ENCODE assay signal across 21 cellular contexts in genomic region chr10:11131112-11131639, GRCh38.
DNase-seq lines count a peak whose midpoint lies in the region; ATAC-seq, FAIRE-seq and TF ChIP-seq lines count a peak whose summit lies in the region.
"Had no signal": no experiment of that assay in that cellular context is flagged by ENCODE, and none has a peak within 500 bp of the region (broad histone marks: within the 10 kb centered on the region; RNA-seq: fewer than 3 reads in every experiment).

No MANE protein-coding gene starts in this region.

- no peaks in the 10 kb centered on the region for H3F3A ChIP-seq in Loucy (ENCODE audit: low read depth)

- no TSS peak for BruUV-seq in OCI-LY7 (replicated peaks; lab: Mats Ljungman, UMichigan)

- H3K27me3 Mint-ChIP-seq in endothelial cell (ENCODE audit: unreplicated experiment): no peaks in the 10 kb centered on the region
- H3K27me3 Mint-ChIP-seq: CD4-positive, alpha-beta memory T cell; IgD-negative memory B cell had no signal

- H3K4me3 ChIP-seq in Loucy (ENCODE audit: low read length, poor library complexity, severe bottlenecking): no peak overlapping the region
- H3K4me3 ChIP-seq in bronchial epithelial cell (ENCODE audit: low read depth, low read length): no peak overlapping the region
- H3K4me3 ChIP-seq in mucosa of descending colon: no peak overlapping the region
- no peak overlapping the region for H3K4me3 ChIP-seq in upper lobe of right lung
- no peak overlapping the region for H3K4me3 ChIP-seq in OCI-LY7 (ENCODE audit: low read depth, low read length, poor library complexity, severe bottlenecking)
- H3K4me3 ChIP-seq: BLaER1, MG63, SK-N-MC had no signal

- DNase-seq in bronchial epithelial cell (ENCODE audit: low read depth) (no peak), mucosa of descending colon (peak in 1 of 3 donors; percentile 73), upper lobe of right lung (no peak), NOMO-1 (lab: John Stamatoyannopoulos, UW; ENCODE audit: unreplicated experiment in 2 of 2) (no peak), OCI-LY7 (ENCODE audit: low spot score) (no peak), endothelial cell (ENCODE audit: low spot score) (no peak)
- DNase-seq: CD4-positive, alpha-beta memory T cell; DMS153; GF-D8; Kasumi-1; MG63; NCI-H1417; NCI-H187; NCI-H446; SHP77 had no signal

- H3K9ac ChIP-seq in Loucy (ENCODE audit: low read depth, low read length, poor library complexity, severe bottlenecking): no peak overlapping the region
- H3K9ac ChIP-seq: BLaER1 had no signal

- no peaks in the 10 kb centered on the region for H3K9me3 ChIP-seq in Loucy (ENCODE audit: insufficient read depth, low read depth, low read length)
- no peaks in the 10 kb centered on the region for H3K9me3 ChIP-seq in mucosa of descending colon
- H3K9me3 ChIP-seq in upper lobe of right lung: no peaks in the 10 kb centered on the region
- H3K9me3 ChIP-seq in OCI-LY7 (ENCODE audit: low read length): no peaks in the 10 kb centered on the region
- H3K9me3 ChIP-seq: Caco-2, MG63 had no signal

- peak; percentile 98 for ATAC-seq in mucosa of descending colon
- peak; percentile 38 for ATAC-seq in upper lobe of right lung

- H3K4me1 ChIP-seq in Loucy (ENCODE audit: insufficient read depth, low read length, poor library complexity, severe bottlenecking): peaks cover 46% of the 10 kb centered on the region
- peaks cover 10% of the 10 kb centered on the region for H3K4me1 ChIP-seq in mucosa of descending colon (ENCODE audit: low read depth)
- no peaks in the 10 kb centered on the region for H3K4me1 ChIP-seq in upper lobe of right lung
- H3K4me1 ChIP-seq in OCI-LY7 (ENCODE audit: insufficient read depth, low read length, poor library complexity, severe bottlenecking): no peaks in the 10 kb centered on the region

- POLR2A ChIA-PET in OCI-LY7 (lab: Charles Lee): no interaction called here

- intact Hi-C loops in mucosa of descending colon (cut with DNase I, micrococcal nuclease): no loop called here
- intact Hi-C loops in upper lobe of right lung (cut with DNase I): no loop called here
- intact Hi-C loops in OCI-LY7 (cut with micrococcal nuclease; ENCODE audit: unreplicated experiment): loop anchor here (10.0 kb wide), 1 partner anchor 56 kb away; no protein-coding TSS in a partner anchor

- H2AFZ ChIP-seq in Loucy (ENCODE audit: low read length) (no peak overlapping the region), OCI-LY7 (ENCODE audit: low read length) (no peak overlapping the region)

- peak; percentile 7 for FAIRE-seq in bronchial epithelial cell (lab: Jason Lieb, UNC)
- FAIRE-seq: H54 had no signal

- H3K27ac Mint-ChIP-seq in endothelial cell (ENCODE audit: unreplicated experiment): no peak overlapping the region
- H3K27ac Mint-ChIP-seq: CD4-positive, alpha-beta memory T cell; IgD-negative memory B cell had no signal

- no peaks in the 10 kb centered on the region for H3K79me2 ChIP-seq in Loucy (ENCODE audit: insufficient read depth, low read length)
- no peaks in the 10 kb centered on the region for H3K79me2 ChIP-seq in OCI-LY7 (ENCODE audit: insufficient read depth, low read depth, low read length)

- H3K4me2 ChIP-seq in Loucy (ENCODE audit: low read depth, low read length, poor library complexity, severe bottlenecking) (peak overlapping the region; percentile 20), OCI-LY7 (ENCODE audit: low read length) (no peak overlapping the region)
- H3K4me2 ChIP-seq: BLaER1 had no signal

- H3K36me3 ChIP-seq in Loucy (ENCODE audit: insufficient read depth, low read length): no peaks in the 10 kb centered on the region
- H3K36me3 ChIP-seq in bronchial epithelial cell (ENCODE audit: control insufficient read depth, insufficient read depth, low read length): no peaks in the 10 kb centered on the region
- no peaks in the 10 kb centered on the region for H3K36me3 ChIP-seq in mucosa of descending colon (ENCODE audit: low read depth)
- H3K36me3 ChIP-seq in upper lobe of right lung: no peaks in the 10 kb centered on the region
- no peaks in the 10 kb centered on the region for H3K36me3 ChIP-seq in OCI-LY7 (ENCODE audit: insufficient read depth, low read length)
- H3K36me3 ChIP-seq: BLaER1, MG63 had no signal

- H3K4me1 Mint-ChIP-seq in endothelial cell (ENCODE audit: unreplicated experiment): peaks cover 12% of the 10 kb centered on the region

- no peaks in the 10 kb centered on the region for H4K20me1 ChIP-seq in Loucy (ENCODE audit: insufficient read depth, low read length, poor library complexity, severe bottlenecking)
- no peaks in the 10 kb centered on the region for H4K20me1 ChIP-seq in OCI-LY7 (ENCODE audit: insufficient read depth, low read length)
- H4K20me1 ChIP-seq: BLaER1 had no signal

- H3K27me3 ChIP-seq in Loucy (ENCODE audit: insufficient read depth, low read length, poor library complexity, severe bottlenecking) (no peaks in the 10 kb centered on the region), bronchial epithelial cell (ENCODE audit: control insufficient read depth, insufficient read depth, low read length) (no peaks in the 10 kb centered on the region), upper lobe of right lung (no peaks in the 10 kb centered on the region)
- H3K27me3 ChIP-seq: BLaER1, MG63 had no signal

- CTCF ChIA-PET in OCI-LY7 (lab: Charles Lee; ENCODE audit: unreplicated experiment): no interaction called here

- H3K9me2 ChIP-seq in Loucy (replicated peaks; ENCODE audit: low read depth, low read length) (no peaks in the 10 kb centered on the region), OCI-LY7 (ENCODE audit: insufficient read depth, low read length) (no peaks in the 10 kb centered on the region)

- no peak overlapping the region for H3K4me3 Mint-ChIP-seq in endothelial cell (ENCODE audit: unreplicated experiment)
- H3K4me3 Mint-ChIP-seq: CD4-positive, alpha-beta memory T cell; IgD-negative memory B cell had no signal

- H3K27ac ChIP-seq in upper lobe of right lung (no peak overlapping the region), OCI-LY7 (ENCODE audit: low read depth, low read length, poor library complexity, severe bottlenecking) (no peak overlapping the region)
- H3K27ac ChIP-seq: BLaER1, SK-N-MC had no signal

- no peaks in the 10 kb centered on the region for H3K36me3 Mint-ChIP-seq in endothelial cell (ENCODE audit: low read depth, unreplicated experiment)
- H3K36me3 Mint-ChIP-seq: CD4-positive, alpha-beta memory T cell; IgD-negative memory B cell had no signal

- TF ChIP-seq CTCF in Loucy (conservative IDR thresholded peaks at IDR 0.05; ENCODE audit: low read length) (no peak), bronchial epithelial cell (IDR thresholded peaks at IDR 0.05; ENCODE audit: insufficient read depth, low read length, severe bottlenecking) (no peak), mucosa of descending colon (IDR thresholded peaks at IDR 0.05) (no peak), upper lobe of right lung (IDR thresholded peaks at IDR 0.05) (no peak), OCI-LY7 (conservative IDR thresholded peaks at IDR 0.05; ENCODE audit: low read length) (no peak), endothelial cell (IDR thresholded peaks at IDR 0.05; ENCODE audit: unreplicated experiment) (no peak)

- H3K9me3 Mint-ChIP-seq in endothelial cell (ENCODE audit: unreplicated experiment): no peaks in the 10 kb centered on the region
- H3K9me3 Mint-ChIP-seq: IgD-negative memory B cell had no signal
